In the genomic region with DNA sequence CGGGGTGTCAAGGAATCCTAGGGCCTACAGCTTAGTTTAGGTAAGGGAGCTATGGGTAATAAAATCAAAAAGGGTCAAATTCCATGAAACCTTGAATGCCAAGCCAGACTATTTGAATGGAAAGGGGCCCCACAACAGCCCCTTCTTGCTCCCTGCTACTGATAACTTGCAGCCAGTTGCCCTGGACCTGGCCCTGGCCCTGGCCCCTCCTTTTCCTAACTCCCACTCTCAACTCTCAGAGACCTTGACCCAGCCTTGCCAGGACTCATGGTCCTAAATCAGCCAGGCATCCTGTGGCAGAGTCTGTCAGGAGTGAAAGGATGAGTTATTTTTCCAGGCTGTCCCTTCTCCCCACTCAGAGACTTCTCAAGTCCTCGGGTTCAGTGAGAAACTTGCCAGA, we compare ENCODE assay signal across 23 cellular contexts.
"Had no signal": no experiment of that assay in that cellular context is flagged by ENCODE, and none has a peak within 500 bp of the region (broad histone marks: within the 10 kb centered on the region; RNA-seq: fewer than 3 reads in every experiment).

No MANE protein-coding gene starts in this region.

- H3K4me3 Mint-ChIP-seq: activated CD4-positive, alpha-beta memory T cell treated with anti-CD3 and anti-CD28 coated beads, Interleukin-2, amount 10 ng/mL, durations not matched to agents 7 days and 5 days; activated CD4-positive, alpha-beta T cell treated with anti-CD3 and anti-CD28 coated beads, Interleukin-2, amount 10 ng/mL, durations not matched to agents 7 days and 5 days; activated naive CD4-positive, alpha-beta T cell treated with anti-CD3 and anti-CD28 coated beads, Interleukin-2, amount 10 ng/mL, durations not matched to agents 7 days and 5 days; activated naive CD8-positive, alpha-beta T cell treated with anti-CD3 and anti-CD28 coated beads, Interleukin-2, amount 10 ng/mL, durations not matched to agents 7 days and 5 days; activated T-cell treated with anti-CD3 and anti-CD28 coated beads, Interleukin-2, amount 50 U/mL, for 24 hours; mesothelial cell of epicardium; stimulated activated effector memory CD8-positive, alpha-beta T cell treated with anti-CD3 and anti-CD28 coated beads, Interleukin-12 subunit alpha, Interleukin-12 subunit beta, amount 100 ng/mL, for 72 hours; stimulated activated naive CD8-positive, alpha-beta T cell treated with anti-CD3 and anti-CD28 coated beads, Interleukin-15, Interleukin-2, amounts not matched to agents 100 ng/mL and 50 ng/mL, for 24 hours; type B pancreatic cell; WTC11 had no signal

- H3K9me3 Mint-ChIP-seq: activated CD4-positive, alpha-beta memory T cell treated with anti-CD3 and anti-CD28 coated beads, Interleukin-2, amount 10 ng/mL, durations not matched to agents 7 days and 5 days; activated CD4-positive, alpha-beta T cell treated with anti-CD3 and anti-CD28 coated beads, Interleukin-2, amount 10 ng/mL, durations not matched to agents 7 days and 5 days; activated naive CD4-positive, alpha-beta T cell treated with anti-CD3 and anti-CD28 coated beads, Interleukin-2, amount 10 ng/mL, durations not matched to agents 7 days and 5 days; activated naive CD8-positive, alpha-beta T cell treated with anti-CD3 and anti-CD28 coated beads, Interleukin-2, amount 10 ng/mL, durations not matched to agents 7 days and 5 days; activated T-cell treated with anti-CD3 and anti-CD28 coated beads, Interleukin-2, amount 50 U/mL, for 24 hours; brain; mesothelial cell of epicardium; stimulated activated effector memory CD8-positive, alpha-beta T cell treated with anti-CD3 and anti-CD28 coated beads, Interleukin-12 subunit alpha, Interleukin-12 subunit beta, amount 100 ng/mL, for 72 hours; stimulated activated naive CD8-positive, alpha-beta T cell treated with anti-CD3 and anti-CD28 coated beads, Interleukin-15, Interleukin-2, amounts not matched to agents 100 ng/mL and 50 ng/mL, for 24 hours; type B pancreatic cell; WTC11 had no signal

- H3K36me3 ChIP-seq: ascending aorta, sigmoid colon had no signal

- H3K36me3 Mint-ChIP-seq: activated naive CD4-positive, alpha-beta T cell treated with anti-CD3 and anti-CD28 coated beads, Interleukin-2, amount 10 ng/mL, durations not matched to agents 7 days and 5 days; activated naive CD8-positive, alpha-beta T cell treated with anti-CD3 and anti-CD28 coated beads, Interleukin-2, amount 10 ng/mL, durations not matched to agents 7 days and 5 days; brain; mesothelial cell of epicardium; stimulated activated effector memory CD8-positive, alpha-beta T cell treated with anti-CD3 and anti-CD28 coated beads, Interleukin-12 subunit alpha, Interleukin-12 subunit beta, amount 100 ng/mL, for 72 hours; type B pancreatic cell; WTC11 had no signal

- DNase-seq: activated CD4-positive, alpha-beta memory T cell treated with anti-CD3 and anti-CD28 coated beads, Interleukin-2, amount 10 ng/mL, durations not matched to agents 7 days and 5 days; activated CD4-positive, alpha-beta T cell treated with anti-CD3 and anti-CD28 coated beads for 1 hour; activated CD4-positive, alpha-beta T cell treated with anti-CD3 and anti-CD28 coated beads, Interleukin-2, amount 10 ng/mL, durations not matched to agents 7 days and 5 days; activated CD8-positive, alpha-beta memory T cell treated with anti-CD3 and anti-CD28 coated beads, Interleukin-2, amount 50 U/mL, for 48 hours; activated gamma-delta T cell; activated naive CD4-positive, alpha-beta T cell treated with anti-CD3 and anti-CD28 coated beads, Interleukin-2, amount 10 ng/mL, durations not matched to agents 7 days and 5 days; activated naive CD8-positive, alpha-beta T cell treated with anti-CD3 and anti-CD28 coated beads, Interleukin-2, amount 10 ng/mL, durations not matched to agents 7 days and 5 days; activated T-cell treated with anti-CD3 and anti-CD28 coated beads, Interleukin-2, amount 50 U/mL, for 24 hours; foreskin fibroblast; mammary epithelial cell; naive thymus-derived CD4-positive, alpha-beta T cell; sigmoid colon; small intestine; stimulated activated CD4-positive, alpha-beta T cell treated with anti-CD3 and anti-CD28 coated beads, Interleukin-4, amount 100 ng/mL, for 24 hours; T-helper 9 cell had no signal

- H3K27ac ChIP-seq: ascending aorta, sigmoid colon had no signal

- H3K9me3 ChIP-seq: ascending aorta, sigmoid colon had no signal

- H3K4me3 ChIP-seq: ascending aorta, sigmoid colon had no signal

- ATAC-seq: esophagus mucosa; naive thymus-derived CD4-positive, alpha-beta T cell; stimulated activated effector memory CD8-positive, alpha-beta T cell treated with anti-CD3 and anti-CD28 coated beads, Interleukin-12 subunit alpha, Interleukin-12 subunit beta, amount 100 ng/mL, for 72 hours; WTC11 had no signal

- H3K27ac Mint-ChIP-seq: activated CD4-positive, alpha-beta memory T cell treated with anti-CD3 and anti-CD28 coated beads, Interleukin-2, amount 10 ng/mL, durations not matched to agents 7 days and 5 days; activated CD4-positive, alpha-beta T cell treated with anti-CD3 and anti-CD28 coated beads, Interleukin-2, amount 10 ng/mL, durations not matched to agents 7 days and 5 days; activated naive CD4-positive, alpha-beta T cell treated with anti-CD3 and anti-CD28 coated beads, Interleukin-2, amount 10 ng/mL, durations not matched to agents 7 days and 5 days; activated naive CD8-positive, alpha-beta T cell treated with anti-CD3 and anti-CD28 coated beads, Interleukin-2, amount 10 ng/mL, durations not matched to agents 7 days and 5 days; activated T-cell treated with anti-CD3 and anti-CD28 coated beads, Interleukin-2, amount 50 U/mL, for 24 hours; mesothelial cell of epicardium; naive thymus-derived CD4-positive, alpha-beta T cell; stimulated activated effector memory CD8-positive, alpha-beta T cell treated with anti-CD3 and anti-CD28 coated beads, Interleukin-12 subunit alpha, Interleukin-12 subunit beta, amount 100 ng/mL, for 72 hours; stimulated activated naive CD8-positive, alpha-beta T cell treated with anti-CD3 and anti-CD28 coated beads, Interleukin-15, Interleukin-2, amounts not matched to agents 100 ng/mL and 50 ng/mL, for 24 hours; type B pancreatic cell; WTC11 had no signal

- H3K27me3 ChIP-seq: ascending aorta, sigmoid colon had no signal
